2 cellular contexts compared by ENCODE assay signal in the genomic region with DNA sequence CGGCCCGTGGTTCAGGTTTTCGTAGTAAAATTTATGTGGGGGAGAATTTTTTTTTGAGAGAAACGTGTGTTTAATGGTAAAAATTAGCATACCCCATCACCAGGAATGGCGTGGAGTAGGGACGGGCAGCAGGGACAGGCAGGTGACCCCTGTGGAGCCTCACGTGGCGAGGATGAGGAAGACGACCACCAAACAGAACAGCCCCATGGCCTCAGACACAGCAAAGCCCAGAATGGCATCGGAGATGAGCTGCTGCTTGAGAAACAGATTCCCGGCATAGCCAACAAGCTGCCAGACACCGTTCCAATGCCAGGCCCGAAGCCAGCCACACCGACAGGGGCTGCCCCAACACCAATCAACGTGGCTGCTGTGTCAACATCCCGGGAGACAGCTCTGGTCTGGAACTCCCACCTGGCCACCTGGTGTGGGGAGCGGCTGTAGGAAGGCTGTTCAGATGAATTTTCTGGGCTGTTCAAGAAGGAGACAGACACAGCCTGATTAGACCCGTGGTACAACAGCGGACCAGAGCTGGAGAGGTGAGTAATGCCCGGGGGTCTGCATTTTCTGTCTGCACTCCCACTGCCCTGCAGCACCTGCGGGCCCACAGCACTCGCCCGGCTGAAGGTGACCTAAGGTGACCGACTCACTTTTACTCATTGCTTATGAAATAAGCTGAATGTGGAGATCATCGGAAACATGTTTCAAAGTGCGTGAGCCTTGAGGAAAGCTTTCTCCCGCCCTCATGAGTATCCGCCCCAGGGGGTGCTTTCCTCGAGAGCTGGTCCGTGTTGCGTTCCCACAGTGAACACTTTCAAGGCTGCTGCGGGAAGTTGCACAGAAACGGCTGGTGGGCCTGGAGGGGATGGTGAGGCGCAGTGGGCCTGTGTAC.
"Had no signal": no experiment of that assay in that cellular context is flagged by ENCODE, and none has a peak within 500 bp of the region (broad histone marks: within the 10 kb centered on the region; RNA-seq: fewer than 3 reads in every experiment).

No MANE protein-coding gene starts in this region.

- H3K4me3 ChIP-seq: esophagus squamous epithelium had no signal

- H3K9me3 ChIP-seq: esophagus squamous epithelium had no signal

- DNase-seq: esophagus squamous epithelium had no signal

- H3K27me3 ChIP-seq: brain microvascular endothelial cell had no signal

- H3K27ac ChIP-seq: brain microvascular endothelial cell, esophagus squamous epithelium had no signal

- H3K36me3 ChIP-seq: brain microvascular endothelial cell, esophagus squamous epithelium had no signal
